In genomic region chr5:173615884-173616576, GRCh38 we compare ENCODE assay signal across 1 cellular context.
TF ChIP-seq lines count a peak whose summit lies in the region.

No MANE protein-coding gene starts in this region.

TF ChIP-seq in SK-N-SH treated with all-trans-retinoic acid at 6 μM for 48 hours, 23 proteins besides CTCF, POLR2A, EP300 and RAD21:
- no peak for TF ChIP-seq PATZ1 (CRISPR knock-in tag; IDR thresholded peaks at IDR 0.05; ENCODE audit: borderline replicate concordance)
- no peak for TF ChIP-seq BACH2 (CRISPR knock-in tag; IDR thresholded peaks at IDR 0.05; ENCODE audit: borderline replicate concordance)
